25 cellular contexts compared by ENCODE assay signal in the genomic region with DNA sequence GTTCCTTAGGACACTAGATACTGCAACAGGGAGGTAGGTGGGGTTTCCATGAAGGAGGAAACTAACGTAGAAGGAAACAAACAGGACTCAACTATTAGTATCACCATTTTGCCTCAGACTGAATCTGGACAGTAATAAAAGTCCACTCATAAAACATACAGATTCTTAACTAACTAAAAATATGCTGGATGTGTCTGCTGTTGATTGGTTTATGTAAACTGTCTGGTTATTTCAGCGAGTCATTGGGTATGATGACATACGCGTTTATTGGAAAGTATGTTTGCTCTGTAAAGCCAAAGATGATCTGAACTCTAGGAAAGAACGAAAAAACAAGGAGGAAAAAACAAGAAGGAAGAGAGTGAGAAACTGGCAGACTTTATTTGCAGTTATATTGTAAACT.
"Had no signal": no experiment of that assay in that cellular context is flagged by ENCODE, and none has a peak within 500 bp of the region (broad histone marks: within the 10 kb centered on the region; RNA-seq: fewer than 3 reads in every experiment).

No MANE protein-coding gene starts in this region.

- H3K36me3 ChIP-seq: ascending aorta, brain microvascular endothelial cell, esophagus muscularis mucosa, sigmoid colon, thoracic aorta, upper lobe of left lung had no signal

- H3K27me3 ChIP-seq: ascending aorta, brain microvascular endothelial cell, esophagus muscularis mucosa, sigmoid colon, upper lobe of left lung had no signal

- H3K27ac ChIP-seq: ascending aorta, brain microvascular endothelial cell, esophagus muscularis mucosa, sigmoid colon, thoracic aorta, upper lobe of left lung had no signal

- H3K4me3 Mint-ChIP-seq: activated B cell treated with CpG ODN at 0.5 μM for 24 hours; activated CD4-positive, alpha-beta T cell treated with anti-CD3 and anti-CD28 coated beads for 36 hours; activated T-cell treated with anti-CD3 and anti-CD28 coated beads, Interleukin-2, amount 50 U/mL, for 24 hours; activated T-helper 17 cell treated with anti-CD3 and anti-CD28 coated beads, Interleukin-2, amount 50 U/mL, for 72 hours; effector memory CD8-positive, alpha-beta T cell; naive thymus-derived CD8-positive, alpha-beta T cell; stimulated activated naive B cell treated with anti-CD40 and anti-IgM and Interleukin-4, amounts not matched to agents 10 μg/mL and 1 μg/mL and 100 μg/mL, for 72 hours; T-helper 1 cell treated with Interleukin-12 subunit alpha and Interleukin-12 subunit beta and Interleukin-4 antibody, amounts not matched to agents 30 μg/mL and 1 μg/mL, for 36 hours had no signal

- H3K27me3 Mint-ChIP-seq: activated B cell treated with CpG ODN at 0.5 μM for 24 hours; activated CD4-positive, alpha-beta T cell treated with anti-CD3 and anti-CD28 coated beads for 36 hours; activated T-cell treated with anti-CD3 and anti-CD28 coated beads, Interleukin-2, amount 50 U/mL, for 24 hours; activated T-helper 17 cell treated with anti-CD3 and anti-CD28 coated beads, Interleukin-2, amount 50 U/mL, for 72 hours; effector memory CD8-positive, alpha-beta T cell; naive thymus-derived CD8-positive, alpha-beta T cell; stimulated activated naive B cell treated with anti-CD40 and anti-IgM and Interleukin-4, amounts not matched to agents 10 μg/mL and 1 μg/mL and 100 μg/mL, for 72 hours had no signal

- DNase-seq: activated B cell treated with CpG ODN at 0.5 μM for 24 hours; activated CD4-positive, alpha-beta T cell treated with anti-CD3 and anti-CD28 coated beads for 36 hours; activated CD4-positive, alpha-beta T cell treated with anti-CD3 and anti-CD28 coated beads, Interleukin-2, amount 50 U/mL, for 4 hours; activated CD8-positive, alpha-beta memory T cell treated with anti-CD3 and anti-CD28 coated beads for 24 hours; activated CD8-positive, alpha-beta memory T cell treated with anti-CD3 and anti-CD28 coated beads, Interleukin-2, amount 50 U/mL, for 4 hours; activated T-cell treated with anti-CD3 and anti-CD28 coated beads, Interleukin-2, amount 50 U/mL, for 24 hours; brain microvascular endothelial cell; caudate nucleus; effector memory CD8-positive, alpha-beta T cell; glutamatergic neuron; hippocampal formation; mesenchymal stem cell; naive thymus-derived CD8-positive, alpha-beta T cell; sigmoid colon; stimulated activated CD4-positive, alpha-beta T cell treated with anti-CD3 and anti-CD28 coated beads, Interleukin-2, amount 100 ng/mL, for 48 hours; stimulated activated CD8-positive, alpha-beta memory T cell treated with anti-CD3 and anti-CD28 coated beads, Interleukin-4, amount 100 ng/mL, for 48 hours; stimulated activated naive B cell treated with anti-CD40 and anti-IgM and Interleukin-4, amounts not matched to agents 10 μg/mL and 1 μg/mL and 100 μg/mL, for 72 hours; T1000; upper lobe of left lung had no signal

- H3K4me1 ChIP-seq: ascending aorta, upper lobe of left lung had no signal

- ATAC-seq: activated CD4-positive, alpha-beta T cell treated with anti-CD3 and anti-CD28 coated beads for 36 hours; activated naive CD4-positive, alpha-beta T cell treated with anti-CD3 and anti-CD28 coated beads, Interleukin-2, amount 50 U/mL, for 72 hours; activated T-helper 17 cell treated with anti-CD3 and anti-CD28 coated beads, Interleukin-2, amount 50 U/mL, for 72 hours; effector memory CD8-positive, alpha-beta T cell; naive thymus-derived CD8-positive, alpha-beta T cell; stimulated activated naive B cell treated with anti-CD40 and anti-IgM and Interleukin-4, amounts not matched to agents 10 μg/mL and 1 μg/mL and 100 μg/mL, for 72 hours had no signal

- H3K27ac Mint-ChIP-seq: activated B cell treated with CpG ODN at 0.5 μM for 24 hours; activated CD4-positive, alpha-beta T cell treated with anti-CD3 and anti-CD28 coated beads for 36 hours; activated naive CD4-positive, alpha-beta T cell treated with anti-CD3 and anti-CD28 coated beads, Interleukin-2, amount 50 U/mL, for 72 hours; activated T-cell treated with anti-CD3 and anti-CD28 coated beads, Interleukin-2, amount 50 U/mL, for 24 hours; activated T-helper 17 cell treated with anti-CD3 and anti-CD28 coated beads, Interleukin-2, amount 50 U/mL, for 72 hours; effector memory CD8-positive, alpha-beta T cell; naive thymus-derived CD8-positive, alpha-beta T cell; stimulated activated naive B cell treated with anti-CD40 and anti-IgM and Interleukin-4, amounts not matched to agents 10 μg/mL and 1 μg/mL and 100 μg/mL, for 72 hours; T-helper 1 cell treated with Interleukin-12 subunit alpha and Interleukin-12 subunit beta and Interleukin-4 antibody, amounts not matched to agents 30 μg/mL and 1 μg/mL, for 36 hours had no signal

- H3K9me3 ChIP-seq: ascending aorta, esophagus muscularis mucosa, sigmoid colon, thoracic aorta, upper lobe of left lung had no signal

- H3K4me1 Mint-ChIP-seq: activated B cell treated with CpG ODN at 0.5 μM for 24 hours; activated CD4-positive, alpha-beta T cell treated with anti-CD3 and anti-CD28 coated beads for 36 hours; activated T-helper 17 cell treated with anti-CD3 and anti-CD28 coated beads, Interleukin-2, amount 50 U/mL, for 72 hours; naive thymus-derived CD8-positive, alpha-beta T cell; stimulated activated naive B cell treated with anti-CD40 and anti-IgM and Interleukin-4, amounts not matched to agents 10 μg/mL and 1 μg/mL and 100 μg/mL, for 72 hours had no signal

- H3K4me3 ChIP-seq: ascending aorta, esophagus muscularis mucosa, sigmoid colon, thoracic aorta, upper lobe of left lung had no signal
